Comparison of ENCODE assay signal across 8 cellular contexts in the genomic region with DNA sequence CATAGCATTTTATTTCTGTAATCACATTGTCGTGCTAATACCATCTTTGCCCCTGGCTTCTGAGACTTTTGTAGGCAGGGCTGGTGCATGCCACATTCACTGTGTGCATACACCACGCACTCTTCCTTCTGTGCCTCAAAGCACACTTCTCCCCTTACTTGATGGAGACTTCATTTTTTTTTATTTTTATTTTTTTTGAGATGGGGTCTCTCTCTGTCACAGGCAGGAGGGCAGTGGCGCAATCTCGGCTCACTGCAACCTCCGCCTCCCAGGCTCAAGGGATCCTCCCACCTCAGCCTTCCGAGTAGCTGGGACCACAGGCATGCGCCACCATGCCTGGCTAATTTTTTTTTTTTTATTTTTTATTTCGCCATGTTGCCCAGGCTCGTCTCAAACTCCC. TPM values are rescaled to one million over a fixed set of nuclear protein-coding genes. Genes with fewer than 3 reads are reported as not detected.
DNase-seq lines count a peak whose midpoint lies in the region; ATAC-seq, FAIRE-seq and TF ChIP-seq lines count a peak whose summit lies in the region.
"Not testable (repeated sequence)": the region's sequence is repeated elsewhere in the genome, so short reads cannot be mapped to it uniquely, and the experiment has no call there.

No MANE protein-coding gene starts in this region.

- not testable (repeated sequence) for TF ChIP-seq CTCF in A549 (IDR thresholded peaks at IDR 0.05); PC-9 (conservative IDR thresholded peaks at IDR 0.05); esophagus squamous epithelium (IDR thresholded peaks at IDR 0.05)

- not testable (repeated sequence) for H3K9me3 ChIP-seq in A549; GM23248 (ENCODE audit: low read depth); PC-9 (ENCODE audit: insufficient read depth, low read depth); esophagus squamous epithelium; naive thymus-derived CD4-positive, alpha-beta T cell (ENCODE audit: control insufficient read depth in 2 of 3, low read length in 3 of 3)

- not testable (repeated sequence) for DNase-seq in A549 (ENCODE audit: low read depth in 1 of 2, low spot score in 1 of 2); GM23248; PC-9; activated CD4-positive, alpha-beta T cell treated with anti-CD3 and anti-CD28 coated beads, Interleukin-2, amount 10 ng/mL, durations not matched to agents 7 days and 5 days; activated naive CD4-positive, alpha-beta T cell treated with anti-CD3 and anti-CD28 coated beads, Interleukin-2, amount 50 U/mL, for 72 hours (ENCODE audit: low spot score in 2 of 2); esophagus squamous epithelium (lab: John Stamatoyannopoulos, UW); naive thymus-derived CD4-positive, alpha-beta T cell; stimulated activated effector memory CD8-positive, alpha-beta T cell treated with anti-CD3 and anti-CD28 coated beads, Interleukin-12 subunit alpha, Interleukin-12 subunit beta, amount 100 ng/mL, for 72 hours (ENCODE audit: low spot score in 2 of 2)

- H3K36me3 ChIP-seq in GM23248 (ENCODE audit: low read depth): peaks cover 21% of the 10 kb centered on the region
- H3K36me3 ChIP-seq in PC-9 (ENCODE audit: low read depth): peaks cover 24% of the 10 kb centered on the region
- not testable (repeated sequence) for H3K36me3 ChIP-seq in esophagus squamous epithelium
- peaks cover 11 to 22% (median 19%) of the 10 kb centered on the region in 3 experiments for H3K36me3 ChIP-seq in naive thymus-derived CD4-positive, alpha-beta T cell (ENCODE audit: control insufficient read depth in 2 of 3, insufficient read depth in 3 of 3, low read length in 3 of 3)

- not testable (repeated sequence) for H3K9me3 Mint-ChIP-seq in activated CD4-positive, alpha-beta T cell treated with anti-CD3 and anti-CD28 coated beads, Interleukin-2, amount 10 ng/mL, durations not matched to agents 7 days and 5 days; activated naive CD4-positive, alpha-beta T cell treated with anti-CD3 and anti-CD28 coated beads, Interleukin-2, amount 50 U/mL, for 72 hours; stimulated activated effector memory CD8-positive, alpha-beta T cell treated with anti-CD3 and anti-CD28 coated beads, Interleukin-12 subunit alpha, Interleukin-12 subunit beta, amount 100 ng/mL, for 72 hours
- H3K9me3 Mint-ChIP-seq in naive thymus-derived CD4-positive, alpha-beta T cell: peaks cover 0 to 21% (median 0%) of the 10 kb centered on the region in 11 donors

- in situ Hi-C loops in GM23248 (cut with MboI): not testable (repeated sequence)

- H3K79me2 ChIP-seq in GM23248 (ENCODE audit: insufficient read depth) (peaks cover 25% of the 10 kb centered on the region), PC-9 (ENCODE audit: low read depth) (peaks cover 36% of the 10 kb centered on the region)

- H2AFZ ChIP-seq in GM23248, PC-9: not testable (repeated sequence)

- not testable (repeated sequence) for FAIRE-seq in A549 (lab: Jason Lieb, UNC)

- not testable (repeated sequence) for TF ChIP-seq RAD21 in A549 (conservative IDR thresholded peaks at IDR 0.05 in 1 of 2, IDR thresholded peaks at IDR 0.05 in 1 of 2)

- peak overlapping the region; percentile 99 for H3K27ac Mint-ChIP-seq in activated CD4-positive, alpha-beta T cell treated with anti-CD3 and anti-CD28 coated beads, Interleukin-2, amount 10 ng/mL, durations not matched to agents 7 days and 5 days
- peak overlapping the region; percentile 99 for H3K27ac Mint-ChIP-seq in activated naive CD4-positive, alpha-beta T cell treated with anti-CD3 and anti-CD28 coated beads, Interleukin-2, amount 50 U/mL, for 72 hours
- H3K27ac Mint-ChIP-seq in naive thymus-derived CD4-positive, alpha-beta T cell: peak overlapping the region; percentile 92 to 100 (median 98)
- peak overlapping the region; percentile 98 for H3K27ac Mint-ChIP-seq in stimulated activated effector memory CD8-positive, alpha-beta T cell treated with anti-CD3 and anti-CD28 coated beads, Interleukin-12 subunit alpha, Interleukin-12 subunit beta, amount 100 ng/mL, for 72 hours

- peak overlapping the region; percentile 96 for H3K4me3 Mint-ChIP-seq in activated CD4-positive, alpha-beta T cell treated with anti-CD3 and anti-CD28 coated beads, Interleukin-2, amount 10 ng/mL, durations not matched to agents 7 days and 5 days
- H3K4me3 Mint-ChIP-seq in naive thymus-derived CD4-positive, alpha-beta T cell: peak overlapping the region in 9 of 10 donors; percentile 92 to 98 (median 96)
- H3K4me3 Mint-ChIP-seq in stimulated activated effector memory CD8-positive, alpha-beta T cell treated with anti-CD3 and anti-CD28 coated beads, Interleukin-12 subunit alpha, Interleukin-12 subunit beta, amount 100 ng/mL, for 72 hours: peak overlapping the region; percentile 87

- not testable (repeated sequence) for TF ChIP-seq POLR2A in A549 (IDR thresholded peaks at IDR 0.05; ENCODE audit: low read length); esophagus squamous epithelium (IDR thresholded peaks at IDR 0.05)

- peak overlapping the region; percentile 91 for H3K4me2 ChIP-seq in A549
- H3K4me2 ChIP-seq in GM23248 (ENCODE audit: unreplicated experiment); PC-9: not testable (repeated sequence)

- CTCF ChIA-PET in A549 (lab: Yijun Ruan, JAX) (interaction anchor here (0.6 to 4.1 kb wide), 3 partner anchors 74 to 508 kb away, joined by 3 to 14 read pairs (median 3); no protein-coding TSS in a partner anchor), PC-9 (lab: Charles Lee) (interaction anchor here (1.5 kb wide), 1 partner anchor 33 kb away, joined by 14 read pairs; no protein-coding TSS in a partner anchor)
- CTCF ChIA-PET in activated CD4-positive, alpha-beta T cell treated with anti-CD3 and anti-CD28 coated beads, Interleukin-2, amount 10 ng/mL, durations not matched to agents 7 days and 5 days (lab: Charles Lee): interaction anchor here (0.9 to 3.7 kb wide), 8 partner anchors 24 to 112 kb away, joined by 3 to 26 read pairs (median 4); no protein-coding TSS in a partner anchor
- CTCF ChIA-PET in naive thymus-derived CD4-positive, alpha-beta T cell (lab: Charles Lee): interaction anchor here (0.6 to 4.0 kb wide), 6 partner anchors 9 to 106 kb away, joined by 3 to 29 read pairs (median 4); no protein-coding TSS in a partner anchor

- 90% methylated on average over 9 of the region's 9 CpGs for WGBS in A549 (ENCODE audit: missing lambda C conversion rate)
- 97% methylated on average over 8 to 9 of the region's 9 CpGs for WGBS in GM23248 (ENCODE audit: low coverage in 1 of 2, low lambda C conversion rate in 2 of 2, missing lambda C conversion rate in 2 of 2), 2 experiments
- WGBS in esophagus squamous epithelium, 2 donors: 55 to 75% methylated on average over 7 to 9 of the region's 9 CpGs

- H3K36me3 Mint-ChIP-seq in activated CD4-positive, alpha-beta T cell treated with anti-CD3 and anti-CD28 coated beads, Interleukin-2, amount 10 ng/mL, durations not matched to agents 7 days and 5 days (ENCODE audit: low read depth): peaks cover 36% of the 10 kb centered on the region
- H3K36me3 Mint-ChIP-seq in activated naive CD4-positive, alpha-beta T cell treated with anti-CD3 and anti-CD28 coated beads, Interleukin-2, amount 50 U/mL, for 72 hours: peaks cover 36 to 38% of the 10 kb centered on the region in 2 donors
- H3K36me3 Mint-ChIP-seq in naive thymus-derived CD4-positive, alpha-beta T cell: peaks cover 11 to 37% (median 27%) of the 10 kb centered on the region in 5 donors
- H3K36me3 Mint-ChIP-seq in stimulated activated effector memory CD8-positive, alpha-beta T cell treated with anti-CD3 and anti-CD28 coated beads, Interleukin-12 subunit alpha, Interleukin-12 subunit beta, amount 100 ng/mL, for 72 hours: peaks cover 45% of the 10 kb centered on the region

- not testable (repeated sequence) for H3K27me3 Mint-ChIP-seq in activated CD4-positive, alpha-beta T cell treated with anti-CD3 and anti-CD28 coated beads, Interleukin-2, amount 10 ng/mL, durations not matched to agents 7 days and 5 days; naive thymus-derived CD4-positive, alpha-beta T cell

- H3F3A ChIP-seq in GM23248 (ENCODE audit: insufficient read depth) (peaks cover 34% of the 10 kb centered on the region), PC-9 (ENCODE audit: insufficient read depth, low read depth) (peaks cover 56% of the 10 kb centered on the region; the same call in 1 of the 2 replicates)

- POLR2A ChIA-PET in A549 (lab: Yijun Ruan, JAX): interaction anchor here (1.2 kb wide), 1 partner anchor 666 kb away, joined by 3 read pairs; no protein-coding TSS in a partner anchor
- POLR2A ChIA-PET in PC-9 (lab: Charles Lee; ENCODE audit: unreplicated experiment): not testable (repeated sequence)
- POLR2A ChIA-PET in activated CD4-positive, alpha-beta T cell treated with anti-CD3 and anti-CD28 coated beads, Interleukin-2, amount 10 ng/mL, durations not matched to agents 7 days and 5 days (lab: Charles Lee): interaction anchor here (0.6 to 2.3 kb wide), 4 partner anchors 13 to 107 kb away, joined by 3 to 12 read pairs (median 4); no protein-coding TSS in a partner anchor
- POLR2A ChIA-PET in naive thymus-derived CD4-positive, alpha-beta T cell (lab: Charles Lee): interaction anchor here (0.8 to 24.0 kb wide), 10 partner anchors 8 to 110 kb away, joined by 3 to 1322 read pairs (median 129); no protein-coding TSS in a partner anchor

- peak in 1 of 2 experiments; percentile 8; a peak in 2 of 6 replicates for ATAC-seq in A549
- not testable (repeated sequence) for ATAC-seq in activated naive CD4-positive, alpha-beta T cell treated with anti-CD3 and anti-CD28 coated beads, Interleukin-2, amount 50 U/mL, for 72 hours; naive thymus-derived CD4-positive, alpha-beta T cell; stimulated activated effector memory CD8-positive, alpha-beta T cell treated with anti-CD3 and anti-CD28 coated beads, Interleukin-12 subunit alpha, Interleukin-12 subunit beta, amount 100 ng/mL, for 72 hours

- H3K27ac ChIP-seq in A549 (peak overlapping the region; percentile 97 to 99), GM23248 (peak overlapping the region; percentile 99; the same call in 1 of the 2 replicates), PC-9 (0 out of 2 replicates have a peak overlapping the region, but pooled peaks have one; percentile 99), esophagus squamous epithelium (peak overlapping the region in 3 of 4 donors; percentile 28 to 94 (median 91))
- H3K27ac ChIP-seq in naive thymus-derived CD4-positive, alpha-beta T cell (ENCODE audit: low read depth, low read length): peak overlapping the region; percentile 93

- intact Hi-C loops in PC-9 (cut with micrococcal nuclease; ENCODE audit: unreplicated experiment); esophagus squamous epithelium (cut with DNase I); naive thymus-derived CD4-positive, alpha-beta T cell (cut with micrococcal nuclease): not testable (repeated sequence)

- not testable (repeated sequence) for H4K20me1 ChIP-seq in GM23248 (ENCODE audit: insufficient read depth); PC-9 (ENCODE audit: insufficient read depth)

- not testable (repeated sequence) for H3K9ac ChIP-seq in GM23248

- not testable (repeated sequence) for TF ChIP-seq EP300 in A549 (IDR thresholded peaks at IDR 0.05)

- peaks cover 37% of the 10 kb centered on the region for H3K4me1 ChIP-seq in A549
- H3K4me1 ChIP-seq in GM23248 (ENCODE audit: insufficient read depth): peaks cover 19% of the 10 kb centered on the region
- H3K4me1 ChIP-seq in PC-9 (replicated peaks; ENCODE audit: insufficient read depth): peaks cover 37% of the 10 kb centered on the region
- not testable (repeated sequence) for H3K4me1 ChIP-seq in esophagus squamous epithelium
- peaks cover 48 to 57% of the 10 kb centered on the region in 2 donors for H3K4me1 ChIP-seq in naive thymus-derived CD4-positive, alpha-beta T cell (ENCODE audit: control insufficient read depth in 2 of 2, insufficient read depth in 2 of 2, low read length in 2 of 2)

- H3K4me1 Mint-ChIP-seq in activated CD4-positive, alpha-beta T cell treated with anti-CD3 and anti-CD28 coated beads, Interleukin-2, amount 10 ng/mL, durations not matched to agents 7 days and 5 days: peaks cover 57% of the 10 kb centered on the region
- H3K4me1 Mint-ChIP-seq in naive thymus-derived CD4-positive, alpha-beta T cell: peaks cover 20 to 84% (median 53%) of the 10 kb centered on the region in 7 donors
- peaks cover 41% of the 10 kb centered on the region for H3K4me1 Mint-ChIP-seq in stimulated activated effector memory CD8-positive, alpha-beta T cell treated with anti-CD3 and anti-CD28 coated beads, Interleukin-12 subunit alpha, Interleukin-12 subunit beta, amount 100 ng/mL, for 72 hours

- H3K9me2 ChIP-seq in GM23248 (ENCODE audit: insufficient read depth); PC-9 (ENCODE audit: insufficient read depth): not testable (repeated sequence)

- not testable (repeated sequence) for H3K27me3 ChIP-seq in GM23248 (replicated peaks; ENCODE audit: insufficient read depth); PC-9 (ENCODE audit: insufficient read depth, low read depth); esophagus squamous epithelium; naive thymus-derived CD4-positive, alpha-beta T cell (ENCODE audit: control insufficient read depth in 2 of 2, insufficient read depth in 2 of 2, low read length in 2 of 2)

- H3K4me3 ChIP-seq in A549, GM23248, PC-9, esophagus squamous epithelium: not testable (repeated sequence)
- peak overlapping the region; percentile 57 for H3K4me3 ChIP-seq in naive thymus-derived CD4-positive, alpha-beta T cell (ENCODE audit: low read length)

- BruUV-seq in PC-9 (replicated peaks; lab: Mats Ljungman, UMichigan): not testable (repeated sequence)

RNA-seq across cellular contexts. Expression of a gene that starts 5.1 kb away (rescaled TPM):
- polyA plus RNA-seq in A549 (2011; rRNA removed): 3,130 and 3,742 TPM in 2 replicates
- 3,096 and 3,118 TPM in 2 replicates for polyA plus RNA-seq in A549 (2012; cell fraction: cytosol; rRNA removed)
- polyA plus RNA-seq in A549 (2012; cell fraction: nucleus; rRNA removed): 460 and 1,554 TPM in 2 replicates
- 6,622 to 7,955 TPM (median 7,447 TPM) in 3 replicates for polyA plus RNA-seq in A549 (2017; fragmentation: RNase III; extraction: RNeasy Plus Mini Kit Qiagen cat#74134 plus additional on column Dnase treatment)
- polyA minus RNA-seq in A549 (2011; rRNA and poly(A)+ RNA removed): 852 and 1,226 TPM in 2 replicates
- 3,286 and 6,098 TPM in 2 replicates for total RNA-seq in GM23248 (2014; rRNA removed; shearing (Covaris generic))
- 9,088 and 9,298 TPM in 2 replicates for polyA plus RNA-seq in GM23248 (2016; fragmentation: Nextera tagmentation; extraction: Ambion mirVana)
- 2,589 and 3,588 TPM in 2 replicates for total RNA-seq in PC-9 (2021)
- total RNA-seq in activated CD4-positive, alpha-beta T cell treated with anti-CD3 and anti-CD28 coated beads, Interleukin-2, amount 10 ng/mL, durations not matched to agents 7 days and 5 days: 1,000 to 10,000 TPM; 9,113 to 9,418 TPM
- over 10,000 TPM in 1 of 2 donors, 1,000 to 10,000 TPM in 1; 8,550 to 11,762 TPM for total RNA-seq in activated naive CD4-positive, alpha-beta T cell treated with anti-CD3 and anti-CD28 coated beads, Interleukin-2, amount 50 U/mL, for 72 hours
- 1,000 to 10,000 TPM in 2 of 4 donors, 100 to 1,000 TPM in 2; 435 to 1,751 (median 1,260) TPM for total RNA-seq in esophagus squamous epithelium
- total RNA-seq in naive thymus-derived CD4-positive, alpha-beta T cell: over 10,000 TPM in 1 of 5 experiments, 1,000 to 10,000 TPM in 4; 3,911 to 13,454 (median 4,935) TPM
- over 10,000 TPM; 26,512 to 30,787 TPM for polyA plus RNA-seq in naive thymus-derived CD4-positive, alpha-beta T cell
